ENCODE assay signal across 13 cellular contexts in the genomic region with DNA sequence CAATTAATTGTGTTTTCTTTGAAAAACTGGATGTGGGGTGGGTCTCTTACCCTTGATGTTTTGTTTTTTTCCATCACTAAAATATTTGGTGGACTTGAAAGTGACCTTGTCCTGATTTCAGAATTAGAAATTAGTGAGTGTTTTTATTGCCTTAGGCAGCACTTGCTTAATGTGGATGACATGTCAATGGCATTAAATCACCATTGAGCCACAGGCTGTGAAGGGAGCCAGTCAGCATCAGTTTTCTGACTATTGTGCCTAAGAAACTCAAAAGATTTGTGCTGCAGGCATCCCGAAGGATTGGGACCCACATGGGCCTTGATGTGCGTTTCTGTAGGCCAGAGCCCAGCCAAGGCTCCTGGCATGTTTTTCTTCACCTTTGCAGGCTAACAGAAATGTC. TPM values are rescaled to one million over a fixed set of nuclear protein-coding genes. Genes with fewer than 3 reads are reported as not detected.
A peak's percentile ranks its signal among the peaks of the same experiment; 100 is the strongest.
DNase-seq lines count a peak whose midpoint lies in the region; ATAC-seq and TF ChIP-seq lines count a peak whose summit lies in the region.
"Had no signal": no experiment of that assay in that cellular context is flagged by ENCODE, and none has a peak within 500 bp of the region (broad histone marks: within the 10 kb centered on the region; RNA-seq: fewer than 3 reads in every experiment).

No MANE protein-coding gene starts in this region.

- intact Hi-C loops in activated CD4-positive, alpha-beta T cell treated with anti-CD3 and anti-CD28 coated beads, Interleukin-2, amount 10 ng/mL, durations not matched to agents 24 days and 14 days (cut with micrococcal nuclease) = no loop called here
- intact Hi-C loops in activated B cell treated with CpG ODN at 0.5 μM for 24 hours (cut with micrococcal nuclease) = loop anchor here (1.0 to 2.0 kb wide), 4 partner anchors 9 to 53 kb away; partner anchors contain the start of gene SWAP70
- intact Hi-C loops in transverse colon (cut with DNase I; ENCODE audit: low total_unique reads) = no loop called here
- intact Hi-C loops in posterior cingulate gyrus (cut with DNase I) = no loop called here

- no peaks in the 10 kb centered on the region for H3K27me3 Mint-ChIP-seq in activated CD4-positive, alpha-beta T cell treated with anti-CD3 and anti-CD28 coated beads, Interleukin-2, amount 10 ng/mL, durations not matched to agents 24 days and 14 days
- no peaks in the 10 kb centered on the region for H3K27me3 Mint-ChIP-seq in activated B cell treated with CpG ODN at 0.5 μM for 24 hours
- no peaks in the 10 kb centered on the region for H3K27me3 Mint-ChIP-seq in naive B cell

- H3K4me1 ChIP-seq in transverse colon = peaks cover 0 to 22% (median 8%) of the 10 kb centered on the region in 4 donors

- H3K9me3 ChIP-seq in transverse colon = no peaks in the 10 kb centered on the region

- peaks cover 20% of the 10 kb centered on the region for H3K4me1 Mint-ChIP-seq in activated CD4-positive, alpha-beta T cell treated with anti-CD3 and anti-CD28 coated beads, Interleukin-2, amount 10 ng/mL, durations not matched to agents 24 days and 14 days
- peaks cover 94% of the 10 kb centered on the region for H3K4me1 Mint-ChIP-seq in activated B cell treated with CpG ODN at 0.5 μM for 24 hours
- peaks cover 63 to 92% (median 83%) of the 10 kb centered on the region in 3 donors for H3K4me1 Mint-ChIP-seq in naive B cell
- H3K4me1 Mint-ChIP-seq: endodermal cell had no signal

- no peak overlapping the region for H3K4me3 ChIP-seq in transverse colon

- TF ChIP-seq CTCF in activated B cell treated with CpG ODN at 0.5 μM for 24 hours (IDR thresholded peaks at IDR 0.05) (no peak), transverse colon (IDR thresholded peaks at IDR 0.05) (no peak)

- no peaks in the 10 kb centered on the region for H3K36me3 ChIP-seq in transverse colon

- H3K27me3 ChIP-seq in transverse colon = no peaks in the 10 kb centered on the region

- 84 to 90% methylated on average over 2 of the region's 2 CpGs for WGBS in transverse colon (ENCODE audit: low coverage in 1 of 2), 2 donors

- DNase-seq in activated CD4-positive, alpha-beta T cell treated with anti-CD3 and anti-CD28 coated beads, Interleukin-2, amount 10 ng/mL, durations not matched to agents 24 days and 14 days = peak; percentile 47
- DNase-seq in activated CD4-positive, alpha-beta T cell treated with anti-CD3 and anti-CD28 coated beads for 48 hours = no peak
- DNase-seq in activated B cell treated with CpG ODN at 0.5 μM for 24 hours = no peak
- no peak for DNase-seq in naive B cell
- no peak for DNase-seq in transverse colon
- no peak for DNase-seq in KBM-7
- no peak for DNase-seq in NCI-H2171 (lab: John Stamatoyannopoulos, UW)
- no peak for DNase-seq in posterior cingulate gyrus
- DNase-seq: activated CD8-positive, alpha-beta memory T cell treated with anti-CD3 and anti-CD28 coated beads, Interleukin-2, amount 50 U/mL, for 4 hours; DMS79; endodermal cell; hippocampal formation; NCI-H345 had no signal

- TF ChIP-seq EP300 in transverse colon (IDR thresholded peaks at IDR 0.05; ENCODE audit: low read depth) = no peak

- H3K27ac ChIP-seq in transverse colon = peak overlapping the region in 3 of 4 donors; percentile 42 to 55 (median 43)

- H3K9me3 Mint-ChIP-seq in activated CD4-positive, alpha-beta T cell treated with anti-CD3 and anti-CD28 coated beads, Interleukin-2, amount 10 ng/mL, durations not matched to agents 24 days and 14 days = peaks cover 7% of the 10 kb centered on the region
- H3K9me3 Mint-ChIP-seq in activated B cell treated with CpG ODN at 0.5 μM for 24 hours = peaks cover 2% of the 10 kb centered on the region
- H3K9me3 Mint-ChIP-seq in naive B cell = peaks cover 0 to 11% (median 0%) of the 10 kb centered on the region in 7 donors

- CTCF ChIA-PET in activated B cell treated with CpG ODN at 0.5 μM for 24 hours (lab: Charles Lee) = interaction anchor here (1.1 to 1.5 kb wide), 3 partner anchors 11 to 183 kb away, joined by 3 to 7 read pairs (median 4); no protein-coding TSS in a partner anchor

- ATAC-seq in activated B cell treated with CpG ODN at 0.5 μM for 24 hours (ENCODE audit: low read depth) (no peak), naive B cell (ENCODE audit: low read depth in 2 of 2) (no peak)

- H3K4me3 Mint-ChIP-seq in activated CD4-positive, alpha-beta T cell treated with anti-CD3 and anti-CD28 coated beads, Interleukin-2, amount 10 ng/mL, durations not matched to agents 24 days and 14 days = no peak overlapping the region
- no peak overlapping the region for H3K4me3 Mint-ChIP-seq in activated B cell treated with CpG ODN at 0.5 μM for 24 hours
- peak overlapping the region in 5 of 8 donors; percentile 12 to 59 (median 43) for H3K4me3 Mint-ChIP-seq in naive B cell
- H3K4me3 Mint-ChIP-seq: endodermal cell had no signal

- peaks cover 15% of the 10 kb centered on the region for H3K36me3 Mint-ChIP-seq in activated CD4-positive, alpha-beta T cell treated with anti-CD3 and anti-CD28 coated beads, Interleukin-2, amount 10 ng/mL, durations not matched to agents 24 days and 14 days (ENCODE audit: low read depth)
- H3K36me3 Mint-ChIP-seq in activated B cell treated with CpG ODN at 0.5 μM for 24 hours (ENCODE audit: low read depth) = peaks cover 80% of the 10 kb centered on the region
- peaks cover 43 to 50% of the 10 kb centered on the region in 2 donors for H3K36me3 Mint-ChIP-seq in naive B cell

- no peak for TF ChIP-seq POLR2A in transverse colon (IDR thresholded peaks at IDR 0.05)

- in situ Hi-C loops in transverse colon (cut with MboI; ENCODE audit: low pct_ligation_motif_present in 1 of 4, low pct_unique_long_range_greater_than_20kb in 1 of 4, low sequenced_read_pairs in 3 of 4) = no loop called here
- in situ Hi-C loops in KBM-7 (cut with MboI; ENCODE audit: low pct_unique_long_range_greater_than_20kb, low sequenced_read_pairs) = no loop called here

- H3K27ac Mint-ChIP-seq in activated CD4-positive, alpha-beta T cell treated with anti-CD3 and anti-CD28 coated beads, Interleukin-2, amount 10 ng/mL, durations not matched to agents 24 days and 14 days = no peak overlapping the region
- peak overlapping the region; percentile 60 for H3K27ac Mint-ChIP-seq in activated B cell treated with CpG ODN at 0.5 μM for 24 hours
- H3K27ac Mint-ChIP-seq in naive B cell = peak overlapping the region in 5 of 6 donors; percentile 4 to 93 (median 24)
- H3K27ac Mint-ChIP-seq: endodermal cell had no signal

- POLR2A ChIA-PET in activated B cell treated with CpG ODN at 0.5 μM for 24 hours (lab: Charles Lee) = interaction anchor here (0.5 to 7.7 kb wide), 15 partner anchors 9 to 117 kb away, joined by 3 to 76 read pairs (median 9); no protein-coding TSS in a partner anchor

RNA-seq across cellular contexts. Expression of gene SWAP70, which starts 53.8 kb away (rescaled TPM):
- total RNA-seq in activated CD4-positive, alpha-beta T cell treated with anti-CD3 and anti-CD28 coated beads, Interleukin-2, amount 10 ng/mL, durations not matched to agents 24 days and 14 days = 7.3 and 8.1 TPM in 2 replicates
- total RNA-seq in activated B cell treated with CpG ODN at 0.5 μM for 24 hours (277 and 288 TPM in 2 replicates), transverse colon (10 to 100 TPM; 18.8 to 52.5 (median 29.1) TPM)
- polyA plus RNA-seq in naive B cell (ENCODE audit: low read depth in 6 of 6) = 100 to 1,000 TPM; 239 to 378 (median 304) TPM

Comparison
In these comparisons a context has a peak if more than half of its experiments do, and no peak if none do; other contexts are left out.
1. H3K4me3 Mint-ChIP-seq: peak in naive B cell (5 of 8); none in activated CD4-positive, alpha-beta T cell treated with anti-CD3 and anti-CD28 coated beads, Interleukin-2, amount 10 ng/mL, durations not matched to agents 24 days and 14 days (single experiment) and activated B cell treated with CpG ODN at 0.5 μM for 24 hours (single experiment).